8 cellular contexts compared by ENCODE assay signal in genomic region chr20:51500311-51500710, GRCh38. TPM values are rescaled to one million over a fixed set of nuclear protein-coding genes. Genes with fewer than 3 reads are reported as not detected.
DNase-seq lines count a peak whose midpoint lies in the region; ATAC-seq, FAIRE-seq and TF ChIP-seq lines count a peak whose summit lies in the region.

No MANE protein-coding gene starts in this region.

- FAIRE-seq in kidney (lab: Jason Lieb, UNC): no peak

- no peak overlapping the region for H3K9ac ChIP-seq in kidney (ENCODE audit: low read length in 2 of 2)

- H3K9me3 Mint-ChIP-seq in activated CD4-positive, alpha-beta memory T cell treated with anti-CD3 and anti-CD28 coated beads, Interleukin-2, amount 10 ng/mL, durations not matched to agents 7 days and 5 days: no peaks in the 10 kb centered on the region

- DNase-seq in stimulated activated CD4-positive, alpha-beta T cell treated with anti-CD3 and anti-CD28 coated beads, Interleukin-12 subunit alpha, Interleukin-12 subunit beta, amount 100 ng/mL, for 4 hours: peak; percentile 37
- no peak for DNase-seq in stimulated activated CD4-positive, alpha-beta T cell treated with anti-CD3 and anti-CD28 coated beads, Interleukin-2, amount 100 ng/mL, for 48 hours
- peak; percentile 66 for DNase-seq in activated CD4-positive, alpha-beta memory T cell treated with anti-CD3 and anti-CD28 coated beads, Interleukin-2, amount 10 ng/mL, durations not matched to agents 7 days and 5 days
- DNase-seq in renal cortical epithelial cell (ENCODE audit: low read depth) (peak; percentile 42), kidney (no peak), cerebellar cortex (ENCODE audit: low spot score) (no peak), NCI-H1930 (lab: John Stamatoyannopoulos, UW) (no peak)

- H3K9me3 ChIP-seq in kidney (ENCODE audit: control insufficient read depth in 1 of 2, low read length in 2 of 2): no peaks in the 10 kb centered on the region

- ATAC-seq in HG03460 (IDR thresholded peaks at IDR 0.05; ENCODE audit: unreplicated experiment): peak; percentile 52

- peaks cover 0 to 10% of the 10 kb centered on the region in 2 donors for H3K4me1 ChIP-seq in kidney (ENCODE audit: control insufficient read depth in 1 of 2, insufficient read depth in 1 of 2, low read depth in 1 of 2, low read length in 2 of 2)

- peaks cover 84% of the 10 kb centered on the region for H3K4me1 Mint-ChIP-seq in activated CD4-positive, alpha-beta memory T cell treated with anti-CD3 and anti-CD28 coated beads, Interleukin-2, amount 10 ng/mL, durations not matched to agents 7 days and 5 days

- no peaks in the 10 kb centered on the region for H3K27me3 Mint-ChIP-seq in activated CD4-positive, alpha-beta memory T cell treated with anti-CD3 and anti-CD28 coated beads, Interleukin-2, amount 10 ng/mL, durations not matched to agents 7 days and 5 days

- no peak for TF ChIP-seq CTCF in kidney (IDR thresholded peaks at IDR 0.05; ENCODE audit: borderline replicate concordance, extremely low read depth, insufficient read depth)

- no peak overlapping the region for H3K4me3 Mint-ChIP-seq in activated CD4-positive, alpha-beta memory T cell treated with anti-CD3 and anti-CD28 coated beads, Interleukin-2, amount 10 ng/mL, durations not matched to agents 7 days and 5 days

- CTCF ChIA-PET in activated CD4-positive, alpha-beta memory T cell treated with anti-CD3 and anti-CD28 coated beads, Interleukin-2, amount 10 ng/mL, durations not matched to agents 7 days and 5 days (lab: Charles Lee): interaction anchor here (0.6 to 2.1 kb wide), 6 partner anchors 10 to 571 kb away, joined by 3 to 7 read pairs (median 3); no protein-coding TSS in a partner anchor

- H3K36me3 ChIP-seq in kidney (ENCODE audit: control insufficient read depth in 1 of 2, insufficient read depth in 2 of 2, low read length in 2 of 2): no peaks in the 10 kb centered on the region

- POLR2A ChIA-PET in activated CD4-positive, alpha-beta memory T cell treated with anti-CD3 and anti-CD28 coated beads, Interleukin-2, amount 10 ng/mL, durations not matched to agents 7 days and 5 days (lab: Charles Lee): interaction anchor here (1.1 to 4.0 kb wide), 12 partner anchors 11 to 569 kb away, joined by 3 to 19 read pairs (median 8); partner anchors contain the start of genes ADNP and NFATC2

- no peak overlapping the region for H3K27ac ChIP-seq in kidney (ENCODE audit: low read depth in 2 of 2, low read length in 2 of 2)

- H3K27ac Mint-ChIP-seq in activated CD4-positive, alpha-beta memory T cell treated with anti-CD3 and anti-CD28 coated beads, Interleukin-2, amount 10 ng/mL, durations not matched to agents 7 days and 5 days: peak overlapping the region; percentile 75

- intact Hi-C loops in kidney (cut with DNase I): no loop called here

- H3K36me3 Mint-ChIP-seq in activated CD4-positive, alpha-beta memory T cell treated with anti-CD3 and anti-CD28 coated beads, Interleukin-2, amount 10 ng/mL, durations not matched to agents 7 days and 5 days (ENCODE audit: low read depth): peaks cover 68% of the 10 kb centered on the region

- no peak overlapping the region for H3K4me3 ChIP-seq in kidney (ENCODE audit: low read length in 2 of 2)

RNA-seq across cellular contexts. Expression of gene NFATC2, which starts 42.2 kb away (rescaled TPM):
- 10 to 100 TPM; 53.3 to 56.9 TPM for total RNA-seq in activated CD4-positive, alpha-beta memory T cell treated with anti-CD3 and anti-CD28 coated beads, Interleukin-2, amount 10 ng/mL, durations not matched to agents 7 days and 5 days
- total RNA-seq in renal cortical epithelial cell (under 0.01 and 0.35 TPM in 2 replicates), kidney (10.5 TPM)
- 0.73 TPM for polyA plus RNA-seq in kidney (ENCODE audit: insufficient read depth, low read depth, low replicate concordance)

Comparison
In these comparisons a context has a peak if more than half of its experiments do, and no peak if none do; other contexts are left out.
1. DNase-seq: peak in stimulated activated CD4-positive, alpha-beta T cell treated with anti-CD3 and anti-CD28 coated beads, Interleukin-12 subunit alpha, Interleukin-12 subunit beta, amount 100 ng/mL, for 4 hours (single experiment), activated CD4-positive, alpha-beta memory T cell treated with anti-CD3 and anti-CD28 coated beads, Interleukin-2, amount 10 ng/mL, durations not matched to agents 7 days and 5 days (single experiment) and renal cortical epithelial cell (single experiment); none in stimulated activated CD4-positive, alpha-beta T cell treated with anti-CD3 and anti-CD28 coated beads, Interleukin-2, amount 100 ng/mL, for 48 hours (0 of 2), kidney (single experiment), cerebellar cortex (single experiment) and NCI-H1930 (0 of 2).